Comparison of ENCODE assay signal across 1 cellular context in the genomic region with DNA sequence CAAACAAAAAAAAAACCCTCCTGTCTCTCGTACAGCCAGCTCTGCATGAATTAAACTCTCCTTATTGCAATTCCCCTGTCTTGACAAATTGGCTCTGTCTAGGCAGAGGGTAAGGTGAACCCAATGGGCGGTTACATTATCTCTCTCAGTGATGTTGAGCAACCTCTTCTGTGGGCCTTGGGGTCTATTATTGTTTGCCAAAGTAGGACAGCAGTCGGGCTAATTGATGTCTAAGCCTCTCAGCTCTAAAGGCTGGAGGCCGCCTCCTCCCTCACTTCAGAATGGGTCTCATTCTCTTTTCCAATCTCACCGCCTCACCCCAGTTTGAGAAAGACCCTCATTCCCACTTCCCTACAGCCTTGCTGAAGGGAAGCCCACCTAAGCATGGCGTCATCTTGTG.
TF ChIP-seq lines count a peak whose summit lies in the region.

No MANE protein-coding gene starts in this region.

TF ChIP-seq in GM23338, 12 proteins besides CTCF, POLR2A, EP300 and RAD21 (continued from another document):
- TF ChIP-seq, protein P1, sequence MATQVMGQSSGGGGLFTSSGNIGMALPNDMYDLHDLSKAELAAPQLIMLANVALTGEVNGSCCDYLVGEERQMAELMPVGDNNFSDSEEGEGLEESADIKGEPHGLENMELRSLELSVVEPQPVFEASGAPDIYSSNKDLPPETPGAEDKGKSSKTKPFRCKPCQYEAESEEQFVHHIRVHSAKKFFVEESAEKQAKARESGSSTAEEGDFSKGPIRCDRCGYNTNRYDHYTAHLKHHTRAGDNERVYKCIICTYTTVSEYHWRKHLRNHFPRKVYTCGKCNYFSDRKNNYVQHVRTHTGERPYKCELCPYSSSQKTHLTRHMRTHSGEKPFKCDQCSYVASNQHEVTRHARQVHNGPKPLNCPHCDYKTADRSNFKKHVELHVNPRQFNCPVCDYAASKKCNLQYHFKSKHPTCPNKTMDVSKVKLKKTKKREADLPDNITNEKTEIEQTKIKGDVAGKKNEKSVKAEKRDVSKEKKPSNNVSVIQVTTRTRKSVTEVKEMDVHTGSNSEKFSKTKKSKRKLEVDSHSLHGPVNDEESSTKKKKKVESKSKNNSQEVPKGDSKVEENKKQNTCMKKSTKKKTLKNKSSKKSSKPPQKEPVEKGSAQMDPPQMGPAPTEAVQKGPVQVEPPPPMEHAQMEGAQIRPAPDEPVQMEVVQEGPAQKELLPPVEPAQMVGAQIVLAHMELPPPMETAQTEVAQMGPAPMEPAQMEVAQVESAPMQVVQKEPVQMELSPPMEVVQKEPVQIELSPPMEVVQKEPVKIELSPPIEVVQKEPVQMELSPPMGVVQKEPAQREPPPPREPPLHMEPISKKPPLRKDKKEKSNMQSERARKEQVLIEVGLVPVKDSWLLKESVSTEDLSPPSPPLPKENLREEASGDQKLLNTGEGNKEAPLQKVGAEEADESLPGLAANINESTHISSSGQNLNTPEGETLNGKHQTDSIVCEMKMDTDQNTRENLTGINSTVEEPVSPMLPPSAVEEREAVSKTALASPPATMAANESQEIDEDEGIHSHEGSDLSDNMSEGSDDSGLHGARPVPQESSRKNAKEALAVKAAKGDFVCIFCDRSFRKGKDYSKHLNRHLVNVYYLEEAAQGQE (IDR thresholded peaks at IDR 0.05; ENCODE audit: unreplicated experiment) = no peak
- TF ChIP-seq STAT1 (IDR thresholded peaks at IDR 0.05; ENCODE audit: unreplicated experiment) = no peak
- TF ChIP-seq NANOG (IDR thresholded peaks at IDR 0.05; ENCODE audit: borderline replicate concordance) = no peak
- no peak for TF ChIP-seq EZH2phosphoT487 (IDR thresholded peaks at IDR 0.05; ENCODE audit: unreplicated experiment)
- TF ChIP-seq POLR2AphosphoS5 (IDR thresholded peaks at IDR 0.05; ENCODE audit: low read depth) = no peak
